Comparison of ENCODE assay signal across 8 cellular contexts in the genomic region with DNA sequence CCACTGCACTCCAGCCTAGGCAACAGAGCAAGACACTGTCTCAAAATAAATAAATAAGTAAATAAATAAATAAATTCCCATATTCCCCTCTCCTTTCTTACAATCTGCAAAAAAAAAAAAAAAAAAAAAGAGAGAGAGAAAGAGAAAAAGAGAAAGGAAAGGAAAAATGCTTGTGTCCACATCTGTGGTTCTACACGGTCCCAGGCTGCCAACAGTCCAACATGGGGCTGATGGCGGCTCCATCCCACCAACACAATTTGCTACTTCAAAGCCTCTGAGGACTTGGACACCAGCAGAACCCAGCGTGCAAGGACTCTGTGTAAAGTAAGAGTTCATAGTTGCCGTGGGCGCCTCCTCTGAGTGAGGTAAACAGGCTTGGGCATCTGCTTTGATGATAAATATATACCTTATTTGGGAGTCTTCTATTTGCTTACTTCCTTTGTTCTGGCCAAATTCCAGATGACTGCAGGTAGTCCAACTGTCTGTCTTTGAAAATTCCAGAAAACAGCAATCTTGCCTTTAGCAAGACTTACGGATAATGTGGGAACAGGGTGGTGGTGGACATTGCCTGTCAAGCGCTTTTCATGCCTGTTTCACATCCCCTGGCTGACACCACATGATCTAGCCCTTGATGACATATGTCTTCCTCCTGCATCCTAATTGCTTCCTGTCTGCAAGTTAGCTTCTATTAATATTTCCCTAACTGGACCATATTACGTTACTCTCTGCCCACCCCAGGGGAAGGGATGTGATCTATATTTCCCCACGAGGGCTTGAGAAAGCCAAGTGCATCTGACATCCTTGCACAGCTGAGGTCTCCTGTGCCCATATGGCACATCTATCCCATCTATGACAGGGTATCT. TPM values are rescaled to one million over a fixed set of nuclear protein-coding genes. Genes with fewer than 3 reads are reported as not detected.
DNase-seq lines count a peak whose midpoint lies in the region; ATAC-seq and TF ChIP-seq lines count a peak whose summit lies in the region.

No MANE protein-coding gene starts in this region.

- H3K4me1 ChIP-seq in HAP-1 = peaks cover 1% of the 10 kb centered on the region

- no peaks in the 10 kb centered on the region for H3K27me3 ChIP-seq in HAP-1 (ENCODE audit: low read depth)

- peak; percentile 65 for ATAC-seq in HG02884 (IDR thresholded peaks at IDR 0.05; ENCODE audit: unreplicated experiment)
- ATAC-seq in sciatic nerve = peak; percentile 55

- H3K27ac ChIP-seq in RWPE1 = peak overlapping the region; percentile 13; the same call in 1 of the 2 replicates

- no peaks in the 10 kb centered on the region for H3K9me3 ChIP-seq in HAP-1

- H3K4me3 ChIP-seq in HAP-1 = no peak overlapping the region

- DNase-seq in SIG-M5 treated with dmso at 0.1 percent for 504 hours (lab: John Stamatoyannopoulos, UW; ENCODE audit: unreplicated experiment) = peak; percentile 71
- no peak for DNase-seq in SIG-M5 (lab: John Stamatoyannopoulos, UW)
- no peak for DNase-seq in RWPE1 (ENCODE audit: low spot score)
- no peak for DNase-seq in sciatic nerve (ENCODE audit: low spot score)
- no peak for DNase-seq in islet precursor cell
- DNase-seq in NCI-H2107 (lab: John Stamatoyannopoulos, UW) = no peak
- DNase-seq in HAP-1 (ENCODE audit: low spot score in 2 of 2) = no peak

- CTCF ChIA-PET in RWPE1 (lab: Yijun Ruan, JAX) = interaction anchor here (0.6 kb wide), 1 partner anchor 23 kb away, joined by 4 read pairs; no protein-coding TSS in a partner anchor

- POLR2A ChIA-PET in RWPE1 (lab: Yijun Ruan, JAX; ENCODE audit: low non-redundant PET) = no interaction called here

- no peak for TF ChIP-seq CTCF in RWPE1 (conservative IDR thresholded peaks at IDR 0.05; ENCODE audit: low read depth)

- in situ Hi-C loops in HAP-1 (cut with MboI; ENCODE audit: low sequenced_read_pairs) = no loop called here

- intact Hi-C loops in sciatic nerve (cut with DNase I) = no loop called here

- no peaks in the 10 kb centered on the region for H3K36me3 ChIP-seq in HAP-1 (replicated peaks)

RNA-seq across cellular contexts. Expression of a gene that starts 10.1 kb away (rescaled TPM):
- total RNA-seq in sciatic nerve = 200 TPM
